Comparison of ENCODE assay signal across 1 cellular context in the genomic region with DNA sequence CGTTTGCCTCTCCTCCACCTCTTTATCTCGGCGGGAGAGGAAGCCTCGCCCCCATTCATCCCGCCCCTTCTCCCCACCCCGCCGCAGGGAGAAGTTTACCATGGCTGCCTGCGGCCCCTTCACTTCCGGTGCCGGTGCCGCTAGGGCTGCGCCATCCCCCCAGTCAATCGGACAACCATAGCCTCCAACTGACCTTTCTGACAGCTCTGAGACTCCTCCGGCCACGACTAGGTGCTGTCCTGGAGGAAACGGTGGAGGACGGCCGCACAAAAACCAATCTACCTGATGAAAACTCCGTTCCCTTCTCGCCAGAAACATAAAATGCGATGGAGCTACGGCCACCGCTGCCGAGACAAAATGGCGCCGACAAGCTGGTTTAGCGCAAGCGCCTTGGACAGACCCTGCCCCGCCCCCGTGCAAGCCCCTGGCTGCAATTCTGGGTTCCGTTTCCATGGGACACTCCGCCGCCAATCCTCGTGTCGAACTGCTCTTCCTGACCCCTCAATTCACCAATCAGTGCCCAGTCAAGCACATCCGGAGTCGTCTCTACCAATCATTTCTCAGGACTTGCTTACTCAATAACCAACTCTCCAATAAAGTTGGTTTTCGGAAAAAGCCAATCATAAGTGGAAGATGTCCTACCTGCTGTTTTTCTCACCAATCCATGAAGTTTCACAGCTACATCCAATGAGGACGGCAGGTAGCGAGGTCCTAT.
A peak's percentile ranks its signal among the peaks of the same experiment; 100 is the strongest.
TF ChIP-seq lines count a peak whose summit lies in the region.

No MANE protein-coding gene starts in this region.

TF ChIP-seq in GM12878, 131 proteins besides CTCF, POLR2A, EP300 and RAD21 (continued from another document and continues in another):
- TF ChIP-seq ZNF687 (IDR thresholded peaks at IDR 0.05) (0 out of 2 replicates have a peak, but pooled peaks have one; percentile 19), USF1 (IDR thresholded peaks at IDR 0.05; ENCODE audit: borderline replicate concordance, extremely low read length, insufficient read depth, low read depth, low read length) (no peak), CBX5 (IDR thresholded peaks at IDR 0.05; ENCODE audit: low read depth) (no peak), ZNF24 (IDR thresholded peaks at IDR 0.05) (no peak), BACH1 (IDR thresholded peaks at IDR 0.05; ENCODE audit: borderline replicate concordance) (peak; percentile 62; the same call in 1 of the 2 replicates), ZBTB4 (CRISPR knock-in tag; IDR thresholded peaks at IDR 0.05) (peak; percentile 73; the same call in 1 of the 2 replicates), TBL1XR1 (IDR thresholded peaks at IDR 0.05; ENCODE audit: low read depth, low read length) (0 out of 2 replicates have a peak, but pooled peaks have one; percentile 36), CEBPZ (IDR thresholded peaks at IDR 0.05; ENCODE audit: low read depth, low read length) (no peak), YBX1 (IDR thresholded peaks at IDR 0.05) (no peak), ZNF207 (IDR thresholded peaks at IDR 0.05; ENCODE audit: borderline replicate concordance) (peak; percentile 89; the same call in 1 of the 2 replicates), BRCA1 (IDR thresholded peaks at IDR 0.05; ENCODE audit: low read depth, low read length) (no peak), BCL11A (IDR thresholded peaks at IDR 0.05; ENCODE audit: low read depth, low read length) (no peak), EGR1 (IDR thresholded peaks at IDR 0.05; ENCODE audit: borderline replicate concordance in 1 of 2, low read depth in 2 of 2, low read length in 2 of 2) (peak in 1 of 2 experiments; percentile 61; a peak in 1 of 3 replicates), SMAD1 (IDR thresholded peaks at IDR 0.05; ENCODE audit: low read depth, partially characterized antibody) (peak; percentile 88), YY1 (IDR thresholded peaks at IDR 0.05; ENCODE audit: low read depth, low read length) (peak; percentile 97), CHD2 (IDR thresholded peaks at IDR 0.05; ENCODE audit: borderline replicate concordance, low read depth, low read length) (peak; percentile 97), HDAC6 (IDR thresholded peaks at IDR 0.05; ENCODE audit: unreplicated experiment) (no peak), RB1 (IDR thresholded peaks at IDR 0.05; ENCODE audit: borderline replicate concordance) (peak; percentile 88; the same call in 1 of the 2 replicates), EED (IDR thresholded peaks at IDR 0.05; ENCODE audit: low read depth) (no peak), IKZF2 (IDR thresholded peaks at IDR 0.05) (peak; percentile 43 to 62; a peak in 1 of 4 replicates), SPI1 (IDR thresholded peaks at IDR 0.05; ENCODE audit: borderline replicate concordance, insufficient read depth, low read depth, low read length) (no peak), RUNX3 (IDR thresholded peaks at IDR 0.05; ENCODE audit: low read length) (peak; percentile 44), EZH2 (IDR thresholded peaks at IDR 0.05; ENCODE audit: borderline replicate concordance, control insufficient read depth, low read depth, low read length) (peak; percentile 100), CREB1 (IDR thresholded peaks at IDR 0.05; ENCODE audit: low read depth) (peak; percentile 56; the same call in 1 of the 2 replicates), IRF4 (IDR thresholded peaks at IDR 0.05; ENCODE audit: low read depth, low read length) (no peak), HDGF (IDR thresholded peaks at IDR 0.05) (no peak), MYC (IDR thresholded peaks at IDR 0.05; ENCODE audit: insufficient read depth, insufficient read length, insufficient replicate concordance, low read length, severe bottlenecking) (peak; percentile 64), PAX8 (IDR thresholded peaks at IDR 0.05) (peak; percentile 98)
- TF ChIP-seq, protein P1, sequence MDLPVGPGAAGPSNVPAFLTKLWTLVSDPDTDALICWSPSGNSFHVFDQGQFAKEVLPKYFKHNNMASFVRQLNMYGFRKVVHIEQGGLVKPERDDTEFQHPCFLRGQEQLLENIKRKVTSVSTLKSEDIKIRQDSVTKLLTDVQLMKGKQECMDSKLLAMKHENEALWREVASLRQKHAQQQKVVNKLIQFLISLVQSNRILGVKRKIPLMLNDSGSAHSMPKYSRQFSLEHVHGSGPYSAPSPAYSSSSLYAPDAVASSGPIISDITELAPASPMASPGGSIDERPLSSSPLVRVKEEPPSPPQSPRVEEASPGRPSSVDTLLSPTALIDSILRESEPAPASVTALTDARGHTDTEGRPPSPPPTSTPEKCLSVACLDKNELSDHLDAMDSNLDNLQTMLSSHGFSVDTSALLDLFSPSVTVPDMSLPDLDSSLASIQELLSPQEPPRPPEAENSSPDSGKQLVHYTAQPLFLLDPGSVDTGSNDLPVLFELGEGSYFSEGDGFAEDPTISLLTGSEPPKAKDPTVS (IDR thresholded peaks at IDR 0.05; ENCODE audit: low read depth, low read length), result no peak
- TF ChIP-seq, protein P2, sequence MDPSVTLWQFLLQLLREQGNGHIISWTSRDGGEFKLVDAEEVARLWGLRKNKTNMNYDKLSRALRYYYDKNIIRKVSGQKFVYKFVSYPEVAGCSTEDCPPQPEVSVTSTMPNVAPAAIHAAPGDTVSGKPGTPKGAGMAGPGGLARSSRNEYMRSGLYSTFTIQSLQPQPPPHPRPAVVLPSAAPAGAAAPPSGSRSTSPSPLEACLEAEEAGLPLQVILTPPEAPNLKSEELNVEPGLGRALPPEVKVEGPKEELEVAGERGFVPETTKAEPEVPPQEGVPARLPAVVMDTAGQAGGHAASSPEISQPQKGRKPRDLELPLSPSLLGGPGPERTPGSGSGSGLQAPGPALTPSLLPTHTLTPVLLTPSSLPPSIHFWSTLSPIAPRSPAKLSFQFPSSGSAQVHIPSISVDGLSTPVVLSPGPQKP (IDR thresholded peaks at IDR 0.05; ENCODE audit: low read depth, low read length), result peak; percentile 87
- TF ChIP-seq, protein P3, sequence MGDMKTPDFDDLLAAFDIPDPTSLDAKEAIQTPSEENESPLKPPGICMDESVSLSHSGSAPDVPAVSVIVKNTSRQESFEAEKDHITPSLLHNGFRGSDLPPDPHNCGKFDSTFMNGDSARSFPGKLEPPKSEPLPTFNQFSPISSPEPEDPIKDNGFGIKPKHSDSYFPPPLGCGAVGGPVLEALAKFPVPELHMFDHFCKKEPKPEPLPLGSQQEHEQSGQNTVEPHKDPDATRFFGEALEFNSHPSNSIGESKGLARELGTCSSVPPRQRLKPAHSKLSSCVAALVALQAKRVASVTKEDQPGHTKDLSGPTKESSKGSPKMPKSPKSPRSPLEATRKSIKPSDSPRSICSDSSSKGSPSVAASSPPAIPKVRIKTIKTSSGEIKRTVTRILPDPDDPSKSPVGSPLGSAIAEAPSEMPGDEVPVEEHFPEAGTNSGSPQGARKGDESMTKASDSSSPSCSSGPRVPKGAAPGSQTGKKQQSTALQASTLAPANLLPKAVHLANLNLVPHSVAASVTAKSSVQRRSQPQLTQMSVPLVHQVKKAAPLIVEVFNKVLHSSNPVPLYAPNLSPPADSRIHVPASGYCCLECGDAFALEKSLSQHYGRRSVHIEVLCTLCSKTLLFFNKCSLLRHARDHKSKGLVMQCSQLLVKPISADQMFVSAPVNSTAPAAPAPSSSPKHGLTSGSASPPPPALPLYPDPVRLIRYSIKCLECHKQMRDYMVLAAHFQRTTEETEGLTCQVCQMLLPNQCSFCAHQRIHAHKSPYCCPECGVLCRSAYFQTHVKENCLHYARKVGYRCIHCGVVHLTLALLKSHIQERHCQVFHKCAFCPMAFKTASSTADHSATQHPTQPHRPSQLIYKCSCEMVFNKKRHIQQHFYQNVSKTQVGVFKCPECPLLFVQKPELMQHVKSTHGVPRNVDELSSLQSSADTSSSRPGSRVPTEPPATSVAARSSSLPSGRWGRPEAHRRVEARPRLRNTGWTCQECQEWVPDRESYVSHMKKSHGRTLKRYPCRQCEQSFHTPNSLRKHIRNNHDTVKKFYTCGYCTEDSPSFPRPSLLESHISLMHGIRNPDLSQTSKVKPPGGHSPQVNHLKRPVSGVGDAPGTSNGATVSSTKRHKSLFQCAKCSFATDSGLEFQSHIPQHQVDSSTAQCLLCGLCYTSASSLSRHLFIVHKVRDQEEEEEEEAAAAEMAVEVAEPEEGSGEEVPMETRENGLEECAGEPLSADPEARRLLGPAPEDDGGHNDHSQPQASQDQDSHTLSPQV (IDR thresholded peaks at IDR 0.05), result no peak
- TF ChIP-seq, protein P4, sequence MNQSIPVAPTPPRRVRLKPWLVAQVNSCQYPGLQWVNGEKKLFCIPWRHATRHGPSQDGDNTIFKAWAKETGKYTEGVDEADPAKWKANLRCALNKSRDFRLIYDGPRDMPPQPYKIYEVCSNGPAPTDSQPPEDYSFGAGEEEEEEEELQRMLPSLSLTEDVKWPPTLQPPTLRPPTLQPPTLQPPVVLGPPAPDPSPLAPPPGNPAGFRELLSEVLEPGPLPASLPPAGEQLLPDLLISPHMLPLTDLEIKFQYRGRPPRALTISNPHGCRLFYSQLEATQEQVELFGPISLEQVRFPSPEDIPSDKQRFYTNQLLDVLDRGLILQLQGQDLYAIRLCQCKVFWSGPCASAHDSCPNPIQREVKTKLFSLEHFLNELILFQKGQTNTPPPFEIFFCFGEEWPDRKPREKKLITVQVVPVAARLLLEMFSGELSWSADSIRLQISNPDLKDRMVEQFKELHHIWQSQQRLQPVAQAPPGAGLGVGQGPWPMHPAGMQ (IDR thresholded peaks at IDR 0.05; ENCODE audit: borderline replicate concordance), result no peak
